Comparison of ENCODE assay signal across 9 cellular contexts in genomic region chr18:45686892-45687611, GRCh38. TPM values are rescaled to one million over a fixed set of nuclear protein-coding genes. Genes with fewer than 3 reads are reported as not detected.
DNase-seq lines count a peak whose midpoint lies in the region; ATAC-seq and TF ChIP-seq lines count a peak whose summit lies in the region.
"Had no signal": no experiment of that assay in that cellular context is flagged by ENCODE, and none has a peak within 500 bp of the region (broad histone marks: within the 10 kb centered on the region; RNA-seq: fewer than 3 reads in every experiment).

No MANE protein-coding gene starts in this region.

- no peaks in the 10 kb centered on the region for H3K9me3 Mint-ChIP-seq in IgD-negative memory B cell
- H3K9me3 Mint-ChIP-seq in activated CD4-positive, alpha-beta T cell treated with anti-CD3 and anti-CD28 coated beads, Interleukin-2, amount 10 ng/mL, durations not matched to agents 24 days and 14 days, result no peaks in the 10 kb centered on the region

- no peaks in the 10 kb centered on the region for H3K9me3 ChIP-seq in right cardiac atrium (ENCODE audit: control insufficient read depth, low read length)
- H3K9me3 ChIP-seq: thoracic aorta had no signal

- no peaks in the 10 kb centered on the region for H3K27me3 ChIP-seq in right cardiac atrium (ENCODE audit: control insufficient read depth, insufficient read depth)

- peaks cover 30 to 46% (median 40%) of the 10 kb centered on the region in 3 donors for H3K4me1 Mint-ChIP-seq in IgD-negative memory B cell
- peaks cover 52% of the 10 kb centered on the region for H3K4me1 Mint-ChIP-seq in activated CD4-positive, alpha-beta T cell treated with anti-CD3 and anti-CD28 coated beads, Interleukin-2, amount 10 ng/mL, durations not matched to agents 24 days and 14 days

- intact Hi-C loops in activated CD4-positive, alpha-beta T cell treated with anti-CD3 and anti-CD28 coated beads, Interleukin-2, amount 10 ng/mL, durations not matched to agents 24 days and 14 days (cut with micrococcal nuclease), result loop anchor here (1.0 to 2.0 kb wide), 5 partner anchors 17 to 386 kb away; partner anchors contain the start of genes EPG5 and PSTPIP2
- intact Hi-C loops in right cardiac atrium (cut with DNase I), result loop anchor here in 3 of 4 donors (10.0 kb wide), 3 partner anchors 168 to 288 kb away; no protein-coding TSS in a partner anchor

- peak overlapping the region; percentile 87 to 98 (median 97) for H3K27ac Mint-ChIP-seq in IgD-negative memory B cell
- H3K27ac Mint-ChIP-seq in activated CD4-positive, alpha-beta T cell treated with anti-CD3 and anti-CD28 coated beads, Interleukin-2, amount 10 ng/mL, durations not matched to agents 24 days and 14 days, result peak overlapping the region; percentile 86

- ATAC-seq in GM21515 (IDR thresholded peaks at IDR 0.05; ENCODE audit: unreplicated experiment), result peak; percentile 87
- ATAC-seq in right cardiac atrium, result peak; percentile 22 to 29

- DNase-seq in GM12865 (ENCODE audit: low read depth) (peak; percentile 82), right cardiac atrium (no peak), islet precursor cell (no peak), substantia nigra (lab: John Stamatoyannopoulos, UW) (no peak), DMS153 treated with DMSO at 0.1 percent for 48 hours (lab: John Stamatoyannopoulos, UW; ENCODE audit: unreplicated experiment) (no peak)
- DNase-seq in activated CD4-positive, alpha-beta T cell treated with anti-CD3 and anti-CD28 coated beads, Interleukin-2, amount 10 ng/mL, durations not matched to agents 24 days and 14 days, result peak; percentile 90

- 75% methylated on average over 7 of the region's 7 CpGs for WGBS in right cardiac atrium

- TF ChIP-seq CTCF in GM12865 (IDR thresholded peaks at IDR 0.05; ENCODE audit: insufficient read depth, low read depth, low read length, missing control alignments), result no peak

- H3K27ac ChIP-seq in right cardiac atrium (ENCODE audit: low read length) (no peak overlapping the region), substantia nigra (ENCODE audit: low read depth, low read length, poor library complexity, severe bottlenecking) (no peak overlapping the region)
- H3K27ac ChIP-seq: thoracic aorta had no signal

- no peaks in the 10 kb centered on the region for H3K27me3 Mint-ChIP-seq in IgD-negative memory B cell
- H3K27me3 Mint-ChIP-seq in activated CD4-positive, alpha-beta T cell treated with anti-CD3 and anti-CD28 coated beads, Interleukin-2, amount 10 ng/mL, durations not matched to agents 24 days and 14 days, result peaks cover 57% of the 10 kb centered on the region

- peaks cover 1% of the 10 kb centered on the region for H3K36me3 Mint-ChIP-seq in IgD-negative memory B cell
- H3K36me3 Mint-ChIP-seq in activated CD4-positive, alpha-beta T cell treated with anti-CD3 and anti-CD28 coated beads, Interleukin-2, amount 10 ng/mL, durations not matched to agents 24 days and 14 days (ENCODE audit: low read depth), result peaks cover 5% of the 10 kb centered on the region

- H3K4me3 ChIP-seq in GM12865 (ENCODE audit: low read depth, low read length) (peak overlapping the region; percentile 44), right cardiac atrium (ENCODE audit: low read length) (no peak overlapping the region)
- H3K4me3 ChIP-seq: thoracic aorta had no signal

- H3K4me1 ChIP-seq in right cardiac atrium (ENCODE audit: control insufficient read depth, insufficient read depth, low read length), result no peaks in the 10 kb centered on the region

- H3K4me3 Mint-ChIP-seq in IgD-negative memory B cell, result peak overlapping the region; percentile 81 to 93 (median 89)
- peak overlapping the region; percentile 82 for H3K4me3 Mint-ChIP-seq in activated CD4-positive, alpha-beta T cell treated with anti-CD3 and anti-CD28 coated beads, Interleukin-2, amount 10 ng/mL, durations not matched to agents 24 days and 14 days

RNA-seq across cellular contexts. Expression of gene SLC14A1, which starts 36.9 kb away (rescaled TPM):
- polyA plus RNA-seq in IgD-negative memory B cell (3.5 TPM), right cardiac atrium (11.5 TPM)
- 0.86 and 0.97 TPM in 2 replicates for total RNA-seq in activated CD4-positive, alpha-beta T cell treated with anti-CD3 and anti-CD28 coated beads, Interleukin-2, amount 10 ng/mL, durations not matched to agents 24 days and 14 days
- 10 to 100 TPM in 1 of 4 donors, 1 to 10 TPM in 3; 5.2 to 15.7 (median 8.9) TPM for total RNA-seq in right cardiac atrium

Comparison
In these comparisons a context has a peak if more than half of its experiments do, and no peak if none do; other contexts are left out.
1. DNase-seq: peak in GM12865 (single experiment) and activated CD4-positive, alpha-beta T cell treated with anti-CD3 and anti-CD28 coated beads, Interleukin-2, amount 10 ng/mL, durations not matched to agents 24 days and 14 days (single experiment); none in right cardiac atrium (0 of 3), islet precursor cell (single experiment), substantia nigra (0 of 49) and DMS153 treated with DMSO at 0.1 percent for 48 hours (single experiment).